ENCODE assay signal across 18 cellular contexts in the genomic region with DNA sequence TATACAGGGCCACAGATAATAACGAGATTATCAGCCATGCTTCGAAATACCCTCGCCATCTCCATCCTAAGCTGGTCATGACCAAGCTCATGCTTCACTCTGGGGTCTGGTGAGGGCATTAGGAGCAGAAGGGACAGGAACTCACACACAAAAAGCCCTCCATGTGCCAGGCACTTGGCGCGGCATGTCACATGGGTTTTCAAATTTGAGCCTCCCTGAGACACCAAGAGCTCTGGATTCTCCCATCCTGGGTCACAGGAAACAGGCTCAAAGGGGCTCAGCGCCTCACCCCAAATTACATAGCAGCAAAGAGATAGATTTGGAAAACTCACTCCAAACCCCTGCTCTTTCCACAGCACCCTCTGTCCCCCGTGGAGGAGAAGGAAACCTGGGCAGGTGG.
DNase-seq lines count a peak whose midpoint lies in the region; TF ChIP-seq lines count a peak whose summit lies in the region.
"Had no signal": no experiment of that assay in that cellular context is flagged by ENCODE, and none has a peak within 500 bp of the region (broad histone marks: within the 10 kb centered on the region; RNA-seq: fewer than 3 reads in every experiment).

No MANE protein-coding gene starts in this region.

- no peak overlapping the region for H2BK12ac ChIP-seq in neuronal stem cell (ENCODE audit: low read length)

- no CpG with 5 or more reads among the region's 7 CpGs for WGBS in neuronal stem cell (ENCODE audit: extremely low coverage in 2 of 2, insufficient read length in 2 of 2, insufficient replicate concordance in 1 of 2), 2 donors
- WGBS in spleen, 5 donors: 78 to 85% (median 79%) methylated on average over 5 to 7 of the region's 7 CpGs

- H3K9ac ChIP-seq in neuronal stem cell (ENCODE audit: low read depth, low read length, poor library complexity): no peak overlapping the region

- no peak for TF ChIP-seq CTCF in spleen (IDR thresholded peaks at IDR 0.05 in 8 of 11, conservative IDR thresholded peaks at IDR 0.05 in 3 of 11)

- H2BK120ac ChIP-seq in neuronal stem cell (ENCODE audit: low read depth, low read length): no peak overlapping the region

- H3K9me3 ChIP-seq in neuronal stem cell (replicated peaks in 1 of 2; ENCODE audit: control insufficient read depth in 2 of 2, insufficient read depth in 1 of 2, low read depth in 1 of 2, low read length in 2 of 2): peaks cover 0 to 7% of the 10 kb centered on the region in 2 donors
- no peaks in the 10 kb centered on the region for H3K9me3 ChIP-seq in spleen

- no peak for TF ChIP-seq POLR2A in spleen (IDR thresholded peaks at IDR 0.05)

- no peak overlapping the region for H2BK15ac ChIP-seq in neuronal stem cell (ENCODE audit: low read length)

- H3K4ac ChIP-seq in neuronal stem cell (ENCODE audit: low read length): no peak overlapping the region

- H2AFZ ChIP-seq in neuronal stem cell (ENCODE audit: low read length): no peak overlapping the region

- H4K8ac ChIP-seq in neuronal stem cell (ENCODE audit: low read depth, low read length): no peak overlapping the region

- H2AK5ac ChIP-seq in neuronal stem cell (ENCODE audit: low read depth, low read length): no peak overlapping the region

- H3K4me3 ChIP-seq in neuronal stem cell (ENCODE audit: low read length in 2 of 2) (no peak overlapping the region), spleen (no peak overlapping the region)
- H3K4me3 ChIP-seq: A549 had no signal

- H4K91ac ChIP-seq in neuronal stem cell (ENCODE audit: low read depth, low read length, poor library complexity): no peak overlapping the region

- H3K23ac ChIP-seq in neuronal stem cell (ENCODE audit: low read depth, low read length, poor library complexity): no peak overlapping the region

- H3K27me3 ChIP-seq in neuronal stem cell (ENCODE audit: control insufficient read depth in 3 of 3, insufficient read depth in 3 of 3, low read depth in 1 of 3, low read length in 3 of 3) (peaks cover 0 to 16% (median 0%) of the 10 kb centered on the region in 3 experiments), spleen (replicated peaks in 1 of 7) (peaks cover 0 to 16% (median 0%) of the 10 kb centered on the region in 7 donors)

- DNase-seq in activated effector memory CD4-positive, alpha-beta T cell treated with anti-CD3 and anti-CD28 coated beads, Interleukin-2, amount 50 U/mL, for 16 hours: peak; percentile 10
- no peak for DNase-seq in activated effector memory CD4-positive, alpha-beta T cell treated with Interleukin-2 at 50 U/mL for 16 hours
- no peak for DNase-seq in neuronal stem cell (ENCODE audit: low spot score)
- DNase-seq in spleen: peak; percentile 4
- no peak for DNase-seq in NCI-H524 (lab: John Stamatoyannopoulos, UW)
- no peak for DNase-seq in activated CD4-positive, CD25-positive, alpha-beta regulatory T cell (lab: John Stamatoyannopoulos, UW)
- DNase-seq in NOMO-1 treated with dmso at 0.1 percent for 144 hours (lab: John Stamatoyannopoulos, UW; ENCODE audit: unreplicated experiment): no peak
- DNase-seq: AML-193; Calu3; CD4-positive, alpha-beta memory T cell; DMS 273 treated with DMSO at 0.1 percent for 48 hours; GOT3; H7; HFFc6; IMR-90 had no signal

- no peak overlapping the region for H2BK5ac ChIP-seq in neuronal stem cell (ENCODE audit: low read length)

- H3K14ac ChIP-seq in neuronal stem cell (ENCODE audit: low read length): no peak overlapping the region

- H3K4me2 ChIP-seq in neuronal stem cell (ENCODE audit: insufficient read depth, low read length, poor library complexity, severe bottlenecking): no peak overlapping the region
- H3K4me2 ChIP-seq: A549 had no signal

- no peaks in the 10 kb centered on the region for H3K79me1 ChIP-seq in neuronal stem cell (ENCODE audit: low read depth, low read length)

- H3K4me1 ChIP-seq in neuronal stem cell (ENCODE audit: control insufficient read depth in 2 of 2, insufficient read depth in 1 of 2, low read depth in 1 of 2, low read length in 2 of 2) (no peaks in the 10 kb centered on the region), spleen (no peaks in the 10 kb centered on the region)
- H3K4me1 ChIP-seq: A549 had no signal

- peak overlapping the region; percentile 40 for H3K18ac ChIP-seq in neuronal stem cell (ENCODE audit: low read length)

- H3K36me3 ChIP-seq in neuronal stem cell (replicated peaks in 1 of 2; ENCODE audit: control insufficient read depth in 2 of 2, insufficient read depth in 2 of 2, low read length in 2 of 2): no peaks in the 10 kb centered on the region
- no peaks in the 10 kb centered on the region for H3K36me3 ChIP-seq in spleen

- H3K27ac ChIP-seq in neuronal stem cell (replicated peaks; ENCODE audit: low read length) (no peak overlapping the region), spleen (no peak overlapping the region)
- H3K27ac ChIP-seq: 22Rv1, A549, C4-2B had no signal

- intact Hi-C loops in spleen (cut with DNase I; ENCODE audit: low total_unique reads): no loop called here

Comparison
In these comparisons a context has a peak if more than half of its experiments do, and no peak if none do; other contexts are left out.
1. DNase-seq: peak in activated effector memory CD4-positive, alpha-beta T cell treated with anti-CD3 and anti-CD28 coated beads, Interleukin-2, amount 50 U/mL, for 16 hours (single experiment) and spleen (single experiment); none in activated effector memory CD4-positive, alpha-beta T cell treated with Interleukin-2 at 50 U/mL for 16 hours (single experiment), neuronal stem cell (single experiment), NCI-H524 (0 of 2), activated CD4-positive, CD25-positive, alpha-beta regulatory T cell (0 of 4) and NOMO-1 treated with dmso at 0.1 percent for 144 hours (single experiment).